ENCODE assay signal across 8 cellular contexts in genomic region chr7:99438573-99439480, GRCh38. TPM values are rescaled to one million over a fixed set of nuclear protein-coding genes. Genes with fewer than 3 reads are reported as not detected.
A peak's percentile ranks its signal among the peaks of the same experiment; 100 is the strongest.
DNase-seq lines count a peak whose midpoint lies in the region; ATAC-seq and TF ChIP-seq lines count a peak whose summit lies in the region.

Gene CPSF4, plus strand, starts transcription at chr7:99438943. Its CDS starts 140 bp downstream, at chr7:99439083.
Gene PTCD1, minus strand, starts transcription at chr7:99438798. Its CDS starts 3,556 bp downstream, at chr7:99435242.

- H3K4me3 Mint-ChIP-seq in activated B cell treated with CpG ODN at 0.5 μM for 24 hours = peak within 1 kb of the TSS; percentile 98

- peak; percentile 94 for ATAC-seq in GM18909 (IDR thresholded peaks at IDR 0.05; ENCODE audit: poor library complexity, unreplicated experiment)
- peak; percentile 92 for ATAC-seq in HG03159 (IDR thresholded peaks at IDR 0.05; ENCODE audit: unreplicated experiment)
- peak; percentile 94 for ATAC-seq in activated B cell treated with CpG ODN at 0.5 μM for 24 hours (ENCODE audit: low read depth)

- POLR2A ChIA-PET in activated B cell treated with CpG ODN at 0.5 μM for 24 hours (lab: Charles Lee) = interaction anchor here (0.5 to 2.1 kb wide), 18 partner anchors 16 to 120 kb away, joined by 3 to 28 read pairs (median 3); partner anchors contain the start of genes ARPC1A, ARPC1B, ATP5MF and BUD31

- peak; percentile 99 for DNase-seq in AG08396 (ENCODE audit: low spot score)
- DNase-seq in NCI-H2227 (lab: John Stamatoyannopoulos, UW; ENCODE audit: unreplicated experiment) = peak; percentile 98
- peak; percentile 84 for DNase-seq in activated B cell treated with CpG ODN at 0.5 μM for 24 hours
- DNase-seq in caudate nucleus (lab: John Stamatoyannopoulos, UW) = peak in 60 of 61 donors; percentile 63 to 96 (median 91)
- DNase-seq in iris pigment epithelial cell (ENCODE audit: low read depth) = peak; percentile 95
- DNase-seq in stimulated activated CD4-positive, alpha-beta T cell treated with anti-CD3 and anti-CD28 coated beads, Interleukin-12 subunit alpha, Interleukin-12 subunit beta, amount 100 ng/mL, for 24 hours (ENCODE audit: low read depth in 2 of 2) = peak; percentile 90

- TF ChIP-seq CTCF in activated B cell treated with CpG ODN at 0.5 μM for 24 hours (IDR thresholded peaks at IDR 0.05) = no peak

- intact Hi-C loops in activated B cell treated with CpG ODN at 0.5 μM for 24 hours (cut with micrococcal nuclease) = loop anchor here (1.0 to 2.0 kb wide), 7 partner anchors 27 to 177 kb away; partner anchors contain the start of genes ARPC1A, ARPC1B, ATP5MF and BUD31

- peaks cover 32% of the 10 kb centered on the region for H3K4me1 Mint-ChIP-seq in activated B cell treated with CpG ODN at 0.5 μM for 24 hours

- H3K9me3 Mint-ChIP-seq in activated B cell treated with CpG ODN at 0.5 μM for 24 hours = no peaks in the 10 kb centered on the region

- CTCF ChIA-PET in activated B cell treated with CpG ODN at 0.5 μM for 24 hours (lab: Charles Lee) = no interaction called here

- peaks cover 29% of the 10 kb centered on the region for H3K36me3 Mint-ChIP-seq in activated B cell treated with CpG ODN at 0.5 μM for 24 hours (ENCODE audit: low read depth)

- H3K27me3 Mint-ChIP-seq in activated B cell treated with CpG ODN at 0.5 μM for 24 hours = no peaks in the 10 kb centered on the region

- peak within 1 kb of the TSS; percentile 70 for H3K27ac ChIP-seq in caudate nucleus (ENCODE audit: low read depth, low read length)

- peak within 1 kb of the TSS; percentile 94 for H3K27ac Mint-ChIP-seq in activated B cell treated with CpG ODN at 0.5 μM for 24 hours

RNA-seq across cellular contexts. Expression of gene CPSF4, which starts in this region (rescaled TPM):
- 46.2 and 60.9 TPM in 2 replicates for total RNA-seq in activated B cell treated with CpG ODN at 0.5 μM for 24 hours

RNA-seq across cellular contexts. Expression of gene PTCD1, which starts in this region (rescaled TPM):
- 8.4 and 13.4 TPM in 2 replicates for total RNA-seq in activated B cell treated with CpG ODN at 0.5 μM for 24 hours

Comparison
In these comparisons a context has a peak if more than half of its experiments do, and no peak if none do; other contexts are left out.
1. Peak in every context shown above with its lines: DNase-seq, ATAC-seq and H3K27ac ChIP-seq.